ENCODE assay signal across 8 cellular contexts in the genomic region with DNA sequence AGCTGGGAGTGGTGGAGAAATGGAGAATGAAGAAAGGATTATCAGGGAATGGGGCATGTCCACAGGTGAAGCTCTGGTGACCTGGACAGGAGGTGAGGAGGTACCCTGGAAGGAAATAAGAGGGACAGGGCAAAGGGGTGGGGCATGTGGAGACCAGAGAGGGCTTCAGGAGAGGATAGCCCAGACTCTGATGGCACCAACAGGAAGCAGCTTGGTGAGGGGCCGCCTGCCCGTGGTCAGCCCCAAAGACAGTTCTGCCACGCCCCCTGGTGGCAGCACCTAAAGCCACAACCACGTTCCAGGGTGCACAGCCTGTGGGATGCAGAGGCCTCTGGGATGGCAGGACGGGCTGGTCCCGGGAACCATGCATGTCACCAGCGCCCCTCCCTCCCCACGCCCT.
A peak's percentile ranks its signal among the peaks of the same experiment; 100 is the strongest.
DNase-seq lines count a peak whose midpoint lies in the region; ATAC-seq, FAIRE-seq and TF ChIP-seq lines count a peak whose summit lies in the region.
"Not testable (repeated sequence)": the region's sequence is repeated elsewhere in the genome, so short reads cannot be mapped to it uniquely, and the experiment has no call there.

No MANE protein-coding gene starts in this region.

- not testable (repeated sequence) for FAIRE-seq in A549 (lab: Jason Lieb, UNC); K562 (lab: Jason Lieb, UNC); HepG2 (lab: Jason Lieb, UNC)

- dilution Hi-C loops in IMR-90 (cut with HindIII; ENCODE audit: low sequenced_read_pairs, unreplicated experiment) = not testable (repeated sequence)

- TF ChIP-seq RAD21 in A549 (conservative IDR thresholded peaks at IDR 0.05 in 1 of 2, IDR thresholded peaks at IDR 0.05 in 1 of 2); IMR-90 (IDR thresholded peaks at IDR 0.05; ENCODE audit: low read length); K562 (CRISPR knock-in tag; conservative IDR thresholded peaks at IDR 0.05 in 1 of 2, IDR thresholded peaks at IDR 0.05 in 1 of 2); HepG2 (CRISPR knock-in tag; IDR thresholded peaks at IDR 0.05): not testable (repeated sequence)

- not testable (repeated sequence) for H2BK15ac ChIP-seq in IMR-90 (ENCODE audit: low read depth, low read length)

- H3K27ac ChIP-seq in A549; IMR-90 (ENCODE audit: insufficient read depth, low read length); K562 (ENCODE audit: extremely low read depth, low read depth, low read length); cardiac muscle cell; HepG2 (ENCODE audit: extremely low read length, insufficient read depth, low read length); upper lobe of left lung: not testable (repeated sequence)

- H4K91ac ChIP-seq in IMR-90 (ENCODE audit: insufficient read depth, low read depth, low read length) = not testable (repeated sequence)

- H3K9me1 ChIP-seq in IMR-90 (ENCODE audit: insufficient read depth, low read length); K562 (ENCODE audit: control insufficient read depth, insufficient read depth, low read length): not testable (repeated sequence)

- not testable (repeated sequence) for H3K14ac ChIP-seq in IMR-90 (replicated peaks; ENCODE audit: low read depth, low read length)

- not testable (repeated sequence) for H3K9me3 ChIP-seq in A549; IMR-90 (ENCODE audit: control insufficient read depth, insufficient read depth, low read length); K562 (replicated peaks; ENCODE audit: control insufficient read depth, insufficient read depth, low read depth, low read length); cardiac muscle cell (ENCODE audit: low read depth); HepG2 (ENCODE audit: low read length); upper lobe of left lung

- not testable (repeated sequence) for DNase-seq in A549 (ENCODE audit: low read depth in 1 of 2, low spot score in 1 of 2); IMR-90; K562 (ENCODE audit: extremely low read depth in 1 of 4, low spot score in 3 of 4); cardiac muscle cell (ENCODE audit: low read depth in 1 of 2, low spot score in 1 of 2); HepG2 (ENCODE audit: low spot score); upper lobe of left lung
- DNase-seq in activated CD4-positive, alpha-beta T cell treated with anti-CD3 and anti-CD28 coated beads, Interleukin-2, amount 10 ng/mL, durations not matched to agents 24 days and 14 days = peak; percentile 56
- peak; percentile 20 for DNase-seq in posterior vena cava (ENCODE audit: low spot score)

- H3K56ac ChIP-seq in IMR-90 (ENCODE audit: extremely low read depth, insufficient read depth, low read length) = not testable (repeated sequence)

- not testable (repeated sequence) for TF ChIP-seq EP300 in A549 (IDR thresholded peaks at IDR 0.05); K562 (IDR thresholded peaks at IDR 0.05; ENCODE audit: low read length); HepG2 (IDR thresholded peaks at IDR 0.05; ENCODE audit: low read depth in 2 of 2, low read length in 2 of 2); HepG2 (CRISPR knock-in tag; IDR thresholded peaks at IDR 0.05; ENCODE audit: borderline replicate concordance); upper lobe of left lung (IDR thresholded peaks at IDR 0.05)

- TF ChIP-seq POLR2A in A549 (IDR thresholded peaks at IDR 0.05; ENCODE audit: low read length); IMR-90 (IDR thresholded peaks at IDR 0.05; ENCODE audit: low read depth, low read length); K562 (conservative IDR thresholded peaks at IDR 0.05); HepG2 (IDR thresholded peaks at IDR 0.05; ENCODE audit: insufficient read depth in 1 of 2, low read depth in 2 of 2, low read length in 2 of 2); upper lobe of left lung (IDR thresholded peaks at IDR 0.05): not testable (repeated sequence)

- in situ Hi-C loops in IMR-90 (cut with MboI; ENCODE audit: low sequenced_read_pairs); K562 (cut with MboI); HepG2 (cut with HindIII; ENCODE audit: extremely low pct_ligation_motif_present, low pct_unique_long_range_greater_than_20kb): not testable (repeated sequence)

- H3K4ac ChIP-seq in IMR-90 (ENCODE audit: low read depth, low read length) = not testable (repeated sequence)

- not testable (repeated sequence) for H2AK5ac ChIP-seq in IMR-90 (ENCODE audit: low read depth, low read length)

- H3K36me3 Mint-ChIP-seq in activated CD4-positive, alpha-beta T cell treated with anti-CD3 and anti-CD28 coated beads, Interleukin-2, amount 10 ng/mL, durations not matched to agents 24 days and 14 days (ENCODE audit: low read depth) = not testable (repeated sequence)

- POLR2A ChIA-PET in A549 (lab: Yijun Ruan, JAX); IMR-90 (lab: Charles Lee; ENCODE audit: unreplicated experiment); K562 (lab: Yijun Ruan, JAX); HepG2 (lab: Yijun Ruan, JAX): not testable (repeated sequence)

- CTCF ChIA-PET in A549 (lab: Yijun Ruan, JAX); IMR-90 (lab: Yijun Ruan, JAX); K562 (lab: Yijun Ruan, JAX; ENCODE audit: low intra/inter-chr PET ratio); HepG2 (lab: Yijun Ruan, JAX; ENCODE audit: low intra/inter-chr PET ratio, low total read pairs): not testable (repeated sequence)

- H3K18ac ChIP-seq in IMR-90 (ENCODE audit: low read depth, low read length) = not testable (repeated sequence)

- not testable (repeated sequence) for BruUV-seq in IMR-90 (replicated peaks; lab: Mats Ljungman, UMichigan); K562 (replicated peaks; lab: Mats Ljungman, UMichigan); HepG2 (replicated peaks; lab: Mats Ljungman, UMichigan)

- not testable (repeated sequence) for H2BK5ac ChIP-seq in IMR-90 (ENCODE audit: low read depth, low read length, poor library complexity, severe bottlenecking)

- H3K4me1 ChIP-seq in A549; IMR-90 (ENCODE audit: control insufficient read depth, insufficient read depth, low read length); K562 (replicated peaks in 1 of 2; ENCODE audit: control insufficient read depth in 2 of 2, insufficient read depth in 2 of 2, low read length in 2 of 2); cardiac muscle cell (ENCODE audit: low read depth); HepG2 (ENCODE audit: insufficient read depth, low read length); upper lobe of left lung: not testable (repeated sequence)

- not testable (repeated sequence) for H2AK9ac ChIP-seq in IMR-90 (replicated peaks; ENCODE audit: low read depth, low read length, poor library complexity)

- H3K27me3 Mint-ChIP-seq in activated CD4-positive, alpha-beta T cell treated with anti-CD3 and anti-CD28 coated beads, Interleukin-2, amount 10 ng/mL, durations not matched to agents 24 days and 14 days = not testable (repeated sequence)

- not testable (repeated sequence) for H3K36me3 ChIP-seq in IMR-90 (ENCODE audit: control insufficient read depth, insufficient read depth, low read length); K562 (ENCODE audit: control insufficient read depth, insufficient read depth, low read length); cardiac muscle cell; HepG2 (replicated peaks in 1 of 2; ENCODE audit: control insufficient read depth in 1 of 2, insufficient read depth in 2 of 2, low read length in 2 of 2); upper lobe of left lung

- H3K27me3 ChIP-seq in IMR-90 (ENCODE audit: control insufficient read depth, insufficient read depth, low read length); K562 (ENCODE audit: control insufficient read depth in 2 of 2, insufficient read depth in 2 of 2, low read length in 2 of 2); cardiac muscle cell; HepG2 (ENCODE audit: control insufficient read depth in 1 of 2, insufficient read depth in 2 of 2, low read length in 2 of 2); upper lobe of left lung: not testable (repeated sequence)

- not testable (repeated sequence) for H3K79me2 ChIP-seq in K562 (ENCODE audit: control insufficient read depth, insufficient read depth, low read length); HepG2 (ENCODE audit: insufficient read depth, low read length)

- H4K20me1 ChIP-seq in IMR-90 (ENCODE audit: insufficient read depth, low read length); K562 (replicated peaks; ENCODE audit: control insufficient read depth, insufficient read depth, low read length); HepG2 (ENCODE audit: insufficient read depth, low read length): not testable (repeated sequence)

- not testable (repeated sequence) for H2BK20ac ChIP-seq in IMR-90 (ENCODE audit: low read depth, low read length)

- H3K4me2 ChIP-seq in A549; IMR-90 (ENCODE audit: low read depth, low read length); K562 (ENCODE audit: insufficient read depth, low read length); HepG2 (ENCODE audit: low read depth, low read length): not testable (repeated sequence)

- H4K8ac ChIP-seq in IMR-90 (ENCODE audit: low read depth in 2 of 2, low read length in 2 of 2) = not testable (repeated sequence)

- not testable (repeated sequence) for H2AFZ ChIP-seq in IMR-90 (replicated peaks; ENCODE audit: low read length, poor library complexity); K562 (ENCODE audit: low read depth, low read length); HepG2 (ENCODE audit: low read length)

- H4K5ac ChIP-seq in IMR-90 (ENCODE audit: low read depth, low read length) = not testable (repeated sequence)

- H3K23ac ChIP-seq in IMR-90 (ENCODE audit: low read depth, low read length) = not testable (repeated sequence)

- H3K79me1 ChIP-seq in IMR-90 (ENCODE audit: low read depth in 1 of 2, low read length in 2 of 2) = not testable (repeated sequence)

- WGBS in A549 (ENCODE audit: missing lambda C conversion rate) = no CpG with 5 or more reads among the region's 8 CpGs
- no CpG with 5 or more reads among the region's 8 CpGs for WGBS in IMR-90 (ENCODE audit: extremely low coverage in 2 of 2, insufficient read length in 1 of 2), 2 experiments
- WGBS in K562 (ENCODE audit: insufficient coverage, low coverage, missing lambda C conversion rate) = no CpG with 5 or more reads among the region's 8 CpGs
- no CpG with 5 or more reads among the region's 8 CpGs for WGBS in HepG2 (ENCODE audit: low lambda C conversion rate)
- WGBS in upper lobe of left lung, 2 donors = no CpG with 5 or more reads among the region's 8 CpGs

- not testable (repeated sequence) for H3K27ac Mint-ChIP-seq in activated CD4-positive, alpha-beta T cell treated with anti-CD3 and anti-CD28 coated beads, Interleukin-2, amount 10 ng/mL, durations not matched to agents 24 days and 14 days

- TF ChIP-seq CTCF in A549 (IDR thresholded peaks at IDR 0.05); IMR-90 (conservative IDR thresholded peaks at IDR 0.05; ENCODE audit: low read depth, low read length); K562 (IDR thresholded peaks at IDR 0.05 in 2 of 3, conservative IDR thresholded peaks at IDR 0.05 in 1 of 3; ENCODE audit: insufficient read depth in 2 of 3, low read depth in 1 of 3, low read length in 3 of 3); HepG2 (CRISPR knock-in tag; IDR thresholded peaks at IDR 0.05); upper lobe of left lung (IDR thresholded peaks at IDR 0.05): not testable (repeated sequence)
- peak; percentile 7 for TF ChIP-seq CTCF in cardiac muscle cell (IDR thresholded peaks at IDR 0.05; ENCODE audit: low read depth, low read length)

- H3K4me3 ChIP-seq in A549; IMR-90 (ENCODE audit: insufficient read depth, low read depth, low read length); K562; cardiac muscle cell; HepG2 (replicated peaks in 1 of 3; ENCODE audit: insufficient read depth in 1 of 3, low read depth in 2 of 3, low read length in 3 of 3); upper lobe of left lung: not testable (repeated sequence)

- not testable (repeated sequence) for H2BK120ac ChIP-seq in IMR-90 (ENCODE audit: low read depth, low read length)

- H3K4me3 Mint-ChIP-seq in activated CD4-positive, alpha-beta T cell treated with anti-CD3 and anti-CD28 coated beads, Interleukin-2, amount 10 ng/mL, durations not matched to agents 24 days and 14 days = not testable (repeated sequence)

- ATAC-seq in A549 (peak; percentile 77 to 85), IMR-90 (ENCODE audit: low read depth) (peak; percentile 79), K562 (peak; percentile 82), HepG2 (peak; percentile 83), upper lobe of left lung (ENCODE audit: low FRiP score in 2 of 2) (peak; percentile 37 to 67)

- H3K9me3 Mint-ChIP-seq in activated CD4-positive, alpha-beta T cell treated with anti-CD3 and anti-CD28 coated beads, Interleukin-2, amount 10 ng/mL, durations not matched to agents 24 days and 14 days = not testable (repeated sequence)

- not testable (repeated sequence) for H3K9ac ChIP-seq in IMR-90 (ENCODE audit: low read depth, low read length); K562 (ENCODE audit: insufficient read depth in 1 of 2, low read depth in 2 of 2, low read length in 2 of 2); HepG2 (ENCODE audit: insufficient read depth, low read depth, low read length)

- not testable (repeated sequence) for H3K4me1 Mint-ChIP-seq in activated CD4-positive, alpha-beta T cell treated with anti-CD3 and anti-CD28 coated beads, Interleukin-2, amount 10 ng/mL, durations not matched to agents 24 days and 14 days

- intact Hi-C loops in IMR-90 (cut with micrococcal nuclease); activated CD4-positive, alpha-beta T cell treated with anti-CD3 and anti-CD28 coated beads, Interleukin-2, amount 10 ng/mL, durations not matched to agents 24 days and 14 days (cut with micrococcal nuclease); K562 (cut with micrococcal nuclease); HepG2 (cut with micrococcal nuclease; ENCODE audit: unreplicated experiment); posterior vena cava (cut with DNase I): not testable (repeated sequence)
